ENCODE assay signal across 10 cellular contexts in genomic region chr9:33814816-33815215, GRCh38. TPM values are rescaled to one million over a fixed set of nuclear protein-coding genes. Genes with fewer than 3 reads are reported as not detected.
DNase-seq lines count a peak whose midpoint lies in the region; ATAC-seq and TF ChIP-seq lines count a peak whose summit lies in the region.
"Had no signal": no experiment of that assay in that cellular context is flagged by ENCODE, and none has a peak within 500 bp of the region (broad histone marks: within the 10 kb centered on the region; RNA-seq: fewer than 3 reads in every experiment).

No MANE protein-coding gene starts in this region.

- H4K20me1 ChIP-seq in OCI-LY3 (ENCODE audit: insufficient read depth, low read length) (peaks cover 15% of the 10 kb centered on the region), osteoblast (ENCODE audit: insufficient read depth, low read length) (peaks cover 14% of the 10 kb centered on the region)

- peaks cover 32% of the 10 kb centered on the region for H3K79me2 ChIP-seq in OCI-LY3 (ENCODE audit: low read length)
- peaks cover 27% of the 10 kb centered on the region for H3K79me2 ChIP-seq in osteoblast (ENCODE audit: insufficient read depth, low read length)

- H3K36me3 ChIP-seq in OCI-LY3 (replicated peaks; ENCODE audit: low read depth, low read length) (peaks cover 5% of the 10 kb centered on the region), skeletal muscle tissue (ENCODE audit: control insufficient read depth in 3 of 3, insufficient read depth in 3 of 3, low read length in 3 of 3) (no peaks in the 10 kb centered on the region), osteoblast (ENCODE audit: insufficient read depth, low read length) (no peaks in the 10 kb centered on the region)

- H3K4me3 Mint-ChIP-seq in endothelial cell (ENCODE audit: unreplicated experiment): peak overlapping the region; percentile 80

- H3K27me3 Mint-ChIP-seq in endothelial cell (ENCODE audit: unreplicated experiment): peaks cover 12% of the 10 kb centered on the region

- peak overlapping the region; percentile 87 for H3K27ac Mint-ChIP-seq in endothelial cell (ENCODE audit: unreplicated experiment)

- H3K36me3 Mint-ChIP-seq in endothelial cell (ENCODE audit: low read depth, unreplicated experiment): peaks cover 10% of the 10 kb centered on the region

- H3K4me1 ChIP-seq in OCI-LY3 (ENCODE audit: low read length) (peaks cover 41% of the 10 kb centered on the region), skeletal muscle tissue (ENCODE audit: control insufficient read depth in 3 of 3, insufficient read depth in 3 of 3, low read length in 3 of 3) (peaks cover 22 to 37% (median 31%) of the 10 kb centered on the region in 3 donors), osteoblast (ENCODE audit: insufficient read depth, low read length) (peaks cover 31% of the 10 kb centered on the region)

- H3K9me3 Mint-ChIP-seq in endothelial cell (ENCODE audit: unreplicated experiment): no peaks in the 10 kb centered on the region

- H3K9me3 ChIP-seq in OCI-LY3 (ENCODE audit: insufficient read depth, low read length) (no peaks in the 10 kb centered on the region), skeletal muscle tissue (ENCODE audit: control insufficient read depth in 3 of 3, low read length in 3 of 3) (no peaks in the 10 kb centered on the region), osteoblast (ENCODE audit: low read depth, low read length) (no peaks in the 10 kb centered on the region)

- no peaks in the 10 kb centered on the region for H3K27me3 ChIP-seq in OCI-LY3 (ENCODE audit: low read depth, low read length)
- no peaks in the 10 kb centered on the region for H3K27me3 ChIP-seq in skeletal muscle tissue (ENCODE audit: control insufficient read depth in 3 of 3, insufficient read depth in 3 of 3, low read length in 3 of 3)
- H3K27me3 ChIP-seq in osteoblast (ENCODE audit: insufficient read depth, low read length): no peaks in the 10 kb centered on the region

- TF ChIP-seq CTCF in OCI-LY3 (IDR thresholded peaks at IDR 0.05; ENCODE audit: low read depth, low read length) (no peak), endothelial cell (IDR thresholded peaks at IDR 0.05; ENCODE audit: unreplicated experiment) (no peak), osteoblast (IDR thresholded peaks at IDR 0.05; ENCODE audit: extremely low read depth, low read depth, low read length) (no peak)

- H3K4me3 ChIP-seq in OCI-LY3 (ENCODE audit: low read length) (no peak overlapping the region), skeletal muscle tissue (ENCODE audit: low read length in 3 of 3) (no peak overlapping the region), osteoblast (ENCODE audit: insufficient read depth, low read length) (no peak overlapping the region)

- H3K4me2 ChIP-seq in OCI-LY3 (ENCODE audit: low read length): peak overlapping the region; percentile 20; the same call in 1 of the 2 replicates
- H3K4me2 ChIP-seq in osteoblast (ENCODE audit: insufficient read depth, low read length): no peak overlapping the region

- ATAC-seq in GM19023 (IDR thresholded peaks at IDR 0.05; ENCODE audit: unreplicated experiment): no peak

- H3K4me1 Mint-ChIP-seq in endothelial cell (ENCODE audit: unreplicated experiment): peaks cover 28% of the 10 kb centered on the region

- H3K9ac ChIP-seq in OCI-LY3 (ENCODE audit: low read length) (no peak overlapping the region), skeletal muscle tissue (ENCODE audit: low read depth in 1 of 3, low read length in 3 of 3) (no peak overlapping the region)

- DNase-seq in ELR (ENCODE audit: low read depth) (peak; percentile 66), endothelial cell (ENCODE audit: low spot score) (no peak), osteoblast (ENCODE audit: insufficient read length, low spot score, missing footprints) (no peak), NCI-H226 (no peak)
- DNase-seq: cortex of kidney, islet precursor cell, NCI-H748 treated with DMSO at 0.1 percent for 48 hours had no signal

- H2AFZ ChIP-seq in OCI-LY3 (ENCODE audit: low read depth, low read length) (no peak overlapping the region), osteoblast (ENCODE audit: low read length) (no peak overlapping the region)

- H3K27ac ChIP-seq in OCI-LY3 (ENCODE audit: low read length) (no peak overlapping the region), skeletal muscle tissue (ENCODE audit: low read depth, low read length) (peak overlapping the region; percentile 98), osteoblast (ENCODE audit: low read depth, low read length) (no peak overlapping the region)

RNA-seq across cellular contexts. Expression of gene UBE2R2, which starts 2.1 kb away (rescaled TPM):
- total RNA-seq in endothelial cell (ENCODE audit: unreplicated experiment) (57.7 TPM), skeletal muscle tissue (18.3 TPM), osteoblast (21.4 and 22.4 TPM in 2 replicates)

RNA-seq across cellular contexts. Expression of gene PRSS3, which starts 19.5 kb away (rescaled TPM):
- total RNA-seq in endothelial cell (ENCODE audit: unreplicated experiment) (0.59 TPM), skeletal muscle tissue (0.52 TPM), osteoblast (2.2 and 3.5 TPM in 2 replicates)
